In genomic region chr22:31040542-31041398, GRCh38 we compare ENCODE assay signal across 21 cellular contexts. TPM values are rescaled to one million over a fixed set of nuclear protein-coding genes. Genes with fewer than 3 reads are reported as not detected.
DNase-seq lines count a peak whose midpoint lies in the region; ATAC-seq and TF ChIP-seq lines count a peak whose summit lies in the region.
"Had no signal": no experiment of that assay in that cellular context is flagged by ENCODE, and none has a peak within 500 bp of the region (broad histone marks: within the 10 kb centered on the region; RNA-seq: fewer than 3 reads in every experiment).

No MANE protein-coding gene starts in this region.

- H3K9me3 Mint-ChIP-seq in nephron = no peaks in the 10 kb centered on the region

- peak overlapping the region; percentile 87 to 92 (median 90) for H3K27ac ChIP-seq in esophagus muscularis mucosa (replicated peaks in 1 of 4)
- H3K27ac ChIP-seq in tibial artery = peak overlapping the region; percentile 79 to 80
- H3K27ac ChIP-seq: C4-2B had no signal

- H3K27me3 ChIP-seq in esophagus muscularis mucosa (no peaks in the 10 kb centered on the region), tibial artery (no peaks in the 10 kb centered on the region)

- no peaks in the 10 kb centered on the region for H3K36me3 Mint-ChIP-seq in nephron (ENCODE audit: low read depth)
- H3K36me3 Mint-ChIP-seq: IgD-negative memory B cell had no signal

- no peak for TF ChIP-seq POLR2A in esophagus muscularis mucosa (IDR thresholded peaks at IDR 0.05; ENCODE audit: low read depth)

- intact Hi-C loops in esophagus muscularis mucosa (cut with DNase I) (no loop called here), tibial artery (cut with DNase I; ENCODE audit: low total_unique reads) (no loop called here)

- DNase-seq in amniotic epithelial cell (ENCODE audit: low read depth) (peak; percentile 43), esophagus muscularis mucosa (ENCODE audit: extremely low spot score) (no peak), tibial artery (no peak), retina (no peak), HPDE6-E6E7 (ENCODE audit: extremely low spot score) (no peak), DMS114 treated with DMSO at 0.1 percent for 48 hours (lab: John Stamatoyannopoulos, UW; ENCODE audit: unreplicated experiment) (no peak)
- DNase-seq: ACHN, AML-193, DND-41, MM.1S, NCI-H1092, NCI-H1436 treated with DMSO at 0.1 percent for 48 hours, NCI-H2029, NCI-H2171, NCI-H446, NCI-H69 had no signal

- peaks cover 4% of the 10 kb centered on the region for H3K27me3 Mint-ChIP-seq in nephron (ENCODE audit: low read depth)

- no peak for ATAC-seq in HG03457 (IDR thresholded peaks at IDR 0.05; ENCODE audit: unreplicated experiment)
- ATAC-seq: Right ventricle myocardium inferior had no signal

- H3K4me1 ChIP-seq in esophagus muscularis mucosa (peaks cover 44 to 77% (median 76%) of the 10 kb centered on the region in 4 donors), tibial artery (peaks cover 0 to 80% (median 55%) of the 10 kb centered on the region in 4 donors)

- H3K27ac Mint-ChIP-seq in nephron = peak overlapping the region; percentile 15 to 83 (median 29)
- H3K27ac Mint-ChIP-seq: IgD-negative memory B cell had no signal

- TF ChIP-seq EP300 in esophagus muscularis mucosa (IDR thresholded peaks at IDR 0.05) = no peak

- H3K36me3 ChIP-seq in esophagus muscularis mucosa (no peaks in the 10 kb centered on the region), tibial artery (no peaks in the 10 kb centered on the region)

- peaks cover 53% of the 10 kb centered on the region for H3K4me1 Mint-ChIP-seq in nephron
- H3K4me1 Mint-ChIP-seq: IgD-negative memory B cell had no signal

- no peak overlapping the region for H3K4me3 ChIP-seq in esophagus muscularis mucosa
- no peak overlapping the region for H3K4me3 ChIP-seq in tibial artery

- 68% methylated on average over 3 of the region's 3 CpGs for WGBS in esophagus muscularis mucosa

- H3K4me3 Mint-ChIP-seq in nephron = no peak overlapping the region
- H3K4me3 Mint-ChIP-seq: IgD-negative memory B cell had no signal

- H3K9me3 ChIP-seq in esophagus muscularis mucosa (no peaks in the 10 kb centered on the region), tibial artery (no peaks in the 10 kb centered on the region)

- no peak for TF ChIP-seq CTCF in esophagus muscularis mucosa (IDR thresholded peaks at IDR 0.05)
- no peak for TF ChIP-seq CTCF in nephron (IDR thresholded peaks at IDR 0.05; ENCODE audit: unreplicated experiment in 3 of 3)
- no peak for TF ChIP-seq CTCF in tibial artery (IDR thresholded peaks at IDR 0.05)

RNA-seq across cellular contexts. Expression of gene SMTN, which starts 40.3 kb away (rescaled TPM):
- 1,000 to 10,000 TPM; 1,154 to 1,495 (median 1,416) TPM for total RNA-seq in esophagus muscularis mucosa
